Comparison of ENCODE assay signal across 8 cellular contexts in the genomic region with DNA sequence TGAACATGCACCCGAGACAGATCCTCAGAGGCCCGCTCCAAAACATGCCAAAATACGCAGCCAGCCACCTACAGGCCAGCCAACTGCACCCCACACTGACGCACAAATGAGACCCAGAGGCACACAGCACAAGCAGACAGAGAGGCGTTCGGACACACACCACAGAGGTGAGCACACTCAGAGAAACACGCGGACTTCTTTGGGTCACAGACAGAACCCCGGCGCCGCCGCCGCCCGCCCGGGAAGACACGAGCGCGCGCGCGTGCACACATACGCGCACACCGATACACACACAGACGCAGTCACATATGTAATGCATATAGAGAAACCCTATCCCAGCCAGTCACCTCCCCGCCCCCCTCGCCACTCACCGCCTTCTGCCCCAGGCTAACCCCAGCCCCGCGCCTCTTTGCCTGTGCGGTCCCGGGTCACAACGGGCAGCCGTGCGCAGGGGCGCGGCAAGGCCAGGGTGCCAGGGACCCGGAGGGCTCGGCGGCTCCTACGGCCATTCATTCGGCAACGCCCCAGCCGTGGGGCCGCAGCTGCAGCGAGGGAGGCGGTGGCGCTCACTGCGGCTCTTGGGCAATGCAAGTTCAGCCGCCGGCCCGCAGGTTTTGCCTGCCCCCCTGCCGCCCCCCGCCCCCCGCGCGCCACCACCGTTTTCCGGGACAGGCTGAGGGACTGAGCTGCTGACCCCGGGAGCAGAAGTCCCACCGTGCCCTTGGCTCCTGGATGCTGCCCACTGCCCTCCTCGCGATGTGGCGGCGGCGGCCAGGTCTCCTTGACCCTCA.
DNase-seq lines count a peak whose midpoint lies in the region; ATAC-seq and TF ChIP-seq lines count a peak whose summit lies in the region.

No MANE protein-coding gene starts in this region.

- no peak for DNase-seq in SK-N-MC (ENCODE audit: low read depth, low spot score)
- no peak for DNase-seq in activated naive CD8-positive, alpha-beta T cell treated with anti-CD3 and anti-CD28 coated beads, Interleukin-2, amount 50 U/mL, for 24 hours
- DNase-seq in hepatic stellate cell (ENCODE audit: low spot score) = peak; percentile 46
- no peak for DNase-seq in skeletal muscle cell (ENCODE audit: low read depth)
- no peak for DNase-seq in NCI-H2029 treated with DMSO at 0.1 percent for 48 hours (lab: John Stamatoyannopoulos, UW)

- H3K27me3 Mint-ChIP-seq in activated naive CD8-positive, alpha-beta T cell treated with anti-CD3 and anti-CD28 coated beads, Interleukin-2, amount 50 U/mL, for 24 hours = no peaks in the 10 kb centered on the region

- H3K9me3 ChIP-seq in SK-N-MC (ENCODE audit: low read depth, low read length) = no peaks in the 10 kb centered on the region

- no peaks in the 10 kb centered on the region for H3K36me3 ChIP-seq in SK-N-MC (ENCODE audit: insufficient read depth, low read length)

- ATAC-seq in HG03280 (IDR thresholded peaks at IDR 0.05; ENCODE audit: unreplicated experiment) (peak; percentile 32), HG02840 (IDR thresholded peaks at IDR 0.05; ENCODE audit: low FRiP score, unreplicated experiment) (no peak)
- peak; percentile 44 for ATAC-seq in activated naive CD8-positive, alpha-beta T cell treated with anti-CD3 and anti-CD28 coated beads, Interleukin-2, amount 50 U/mL, for 24 hours

- H3K27ac Mint-ChIP-seq in activated naive CD8-positive, alpha-beta T cell treated with anti-CD3 and anti-CD28 coated beads, Interleukin-2, amount 50 U/mL, for 24 hours = peak overlapping the region; percentile 99

- peak overlapping the region; percentile 84 for H3K4me3 ChIP-seq in SK-N-MC
- H3K4me3 ChIP-seq in skeletal muscle cell (ENCODE audit: low read depth, low read length) = peak overlapping the region; percentile 63

- H3K9ac ChIP-seq in SK-N-MC (ENCODE audit: insufficient read length) = peak overlapping the region; percentile 51

- H3K27ac ChIP-seq in SK-N-MC = no peak overlapping the region

- peaks cover 9% of the 10 kb centered on the region for H3K36me3 Mint-ChIP-seq in activated naive CD8-positive, alpha-beta T cell treated with anti-CD3 and anti-CD28 coated beads, Interleukin-2, amount 50 U/mL, for 24 hours (ENCODE audit: low read depth)

- H3K4me3 Mint-ChIP-seq in activated naive CD8-positive, alpha-beta T cell treated with anti-CD3 and anti-CD28 coated beads, Interleukin-2, amount 50 U/mL, for 24 hours = peak overlapping the region; percentile 92

- peaks cover 29% of the 10 kb centered on the region for H3K4me1 Mint-ChIP-seq in activated naive CD8-positive, alpha-beta T cell treated with anti-CD3 and anti-CD28 coated beads, Interleukin-2, amount 50 U/mL, for 24 hours

- H3K9me3 Mint-ChIP-seq in activated naive CD8-positive, alpha-beta T cell treated with anti-CD3 and anti-CD28 coated beads, Interleukin-2, amount 50 U/mL, for 24 hours = no peaks in the 10 kb centered on the region

- peak; percentile 28; the same call in 1 of the 3 replicates for TF ChIP-seq CTCF in GM12872 (IDR thresholded peaks at IDR 0.05; ENCODE audit: insufficient read depth, low read depth, low read length)
